ENCODE assay signal across 8 cellular contexts in genomic region chr19:40806385-40807146, GRCh38. TPM values are rescaled to one million over a fixed set of nuclear protein-coding genes. Genes with fewer than 3 reads are reported as not detected.
DNase-seq lines count a peak whose midpoint lies in the region; ATAC-seq and TF ChIP-seq lines count a peak whose summit lies in the region.

No MANE protein-coding gene starts in this region.

- peak overlapping the region; percentile 67 for H3K4me3 Mint-ChIP-seq in activated naive CD4-positive, alpha-beta T cell treated with anti-CD3 and anti-CD28 coated beads for 36 hours
- peak overlapping the region; percentile 85 for H3K4me3 Mint-ChIP-seq in neural crest cell
- H3K4me3 Mint-ChIP-seq in stimulated activated naive CD8-positive, alpha-beta T cell treated with anti-CD3 and anti-CD28 coated beads, Interleukin-15, Interleukin-2, amounts not matched to agents 100 ng/mL and 50 ng/mL, for 24 hours: peak overlapping the region; percentile 73

- no peaks in the 10 kb centered on the region for H3K9me3 Mint-ChIP-seq in activated naive CD4-positive, alpha-beta T cell treated with anti-CD3 and anti-CD28 coated beads for 36 hours
- no peaks in the 10 kb centered on the region for H3K9me3 Mint-ChIP-seq in neural crest cell
- no peaks in the 10 kb centered on the region for H3K9me3 Mint-ChIP-seq in stimulated activated naive CD8-positive, alpha-beta T cell treated with anti-CD3 and anti-CD28 coated beads, Interleukin-15, Interleukin-2, amounts not matched to agents 100 ng/mL and 50 ng/mL, for 24 hours

- peak; percentile 91 for DNase-seq in AG20443 (ENCODE audit: low spot score)
- DNase-seq in HEK293T (ENCODE audit: extremely low spot score): peak; percentile 86
- DNase-seq in SHP77 treated with DMSO at 0.1 percent for 48 hours (lab: John Stamatoyannopoulos, UW): peak; percentile 43
- peak; percentile 90 for DNase-seq in activated naive CD4-positive, alpha-beta T cell treated with anti-CD3 and anti-CD28 coated beads for 36 hours
- DNase-seq in foreskin melanocyte: peak; percentile 99
- DNase-seq in neural crest cell (ENCODE audit: low read depth, low spot score): peak; percentile 94

- peak overlapping the region; percentile 93 for H3K27ac Mint-ChIP-seq in activated naive CD4-positive, alpha-beta T cell treated with anti-CD3 and anti-CD28 coated beads for 36 hours
- no peak overlapping the region for H3K27ac Mint-ChIP-seq in neural crest cell (ENCODE audit: unreplicated experiment)
- peak overlapping the region; percentile 97 for H3K27ac Mint-ChIP-seq in stimulated activated naive CD8-positive, alpha-beta T cell treated with anti-CD3 and anti-CD28 coated beads, Interleukin-15, Interleukin-2, amounts not matched to agents 100 ng/mL and 50 ng/mL, for 24 hours

- peak; percentile 94 for TF ChIP-seq CTCF in neural crest cell (conservative IDR thresholded peaks at IDR 0.05)

- POLR2A ChIA-PET in HEK293T (lab: Yijun Ruan, JAX): interaction anchor here (0.9 to 1.6 kb wide), 3 partner anchors 8 to 56 kb away, joined by 3 to 5 read pairs (median 5); partner anchors contain the start of genes ACTMAP and EGLN2

- no peak for ATAC-seq in HG03196 (IDR thresholded peaks at IDR 0.05; ENCODE audit: unreplicated experiment)

- intact Hi-C loops in activated naive CD4-positive, alpha-beta T cell treated with anti-CD3 and anti-CD28 coated beads for 36 hours (cut with micrococcal nuclease): loop anchor here (1.0 kb wide), 2 partner anchors 8 to 56 kb away; partner anchors contain the start of gene ACTMAP

- CTCF ChIA-PET in HEK293T (lab: Yijun Ruan, JAX): interaction anchor here (0.6 to 1.1 kb wide), 6 partner anchors 8 to 171 kb away, joined by 3 to 7 read pairs (median 4); partner anchors contain the start of genes COQ8B, EGLN2, ITPKC and RAB4B
- CTCF ChIA-PET in activated naive CD4-positive, alpha-beta T cell treated with anti-CD3 and anti-CD28 coated beads for 36 hours (lab: Charles Lee): interaction anchor here (0.7 to 4.7 kb wide), 19 partner anchors 8 to 172 kb away, joined by 3 to 34 read pairs (median 3); partner anchors contain the start of genes ACTMAP, COQ8B, EGLN2 and MIA

- H3K36me3 Mint-ChIP-seq in activated naive CD4-positive, alpha-beta T cell treated with anti-CD3 and anti-CD28 coated beads for 36 hours (ENCODE audit: low read depth): peaks cover 37% of the 10 kb centered on the region
- H3K36me3 Mint-ChIP-seq in neural crest cell (ENCODE audit: low read depth): peaks cover 5% of the 10 kb centered on the region
- peaks cover 39% of the 10 kb centered on the region for H3K36me3 Mint-ChIP-seq in stimulated activated naive CD8-positive, alpha-beta T cell treated with anti-CD3 and anti-CD28 coated beads, Interleukin-15, Interleukin-2, amounts not matched to agents 100 ng/mL and 50 ng/mL, for 24 hours (ENCODE audit: low read depth)

- H3K27me3 Mint-ChIP-seq in activated naive CD4-positive, alpha-beta T cell treated with anti-CD3 and anti-CD28 coated beads for 36 hours (ENCODE audit: low read depth): no peaks in the 10 kb centered on the region
- H3K27me3 Mint-ChIP-seq in neural crest cell (ENCODE audit: low read depth): peaks cover 7% of the 10 kb centered on the region
- no peaks in the 10 kb centered on the region for H3K27me3 Mint-ChIP-seq in stimulated activated naive CD8-positive, alpha-beta T cell treated with anti-CD3 and anti-CD28 coated beads, Interleukin-15, Interleukin-2, amounts not matched to agents 100 ng/mL and 50 ng/mL, for 24 hours

- H3K4me1 Mint-ChIP-seq in activated naive CD4-positive, alpha-beta T cell treated with anti-CD3 and anti-CD28 coated beads for 36 hours (ENCODE audit: low read depth): peaks cover 81% of the 10 kb centered on the region
- H3K4me1 Mint-ChIP-seq in neural crest cell: peaks cover 75% of the 10 kb centered on the region
- peaks cover 86% of the 10 kb centered on the region for H3K4me1 Mint-ChIP-seq in stimulated activated naive CD8-positive, alpha-beta T cell treated with anti-CD3 and anti-CD28 coated beads, Interleukin-15, Interleukin-2, amounts not matched to agents 100 ng/mL and 50 ng/mL, for 24 hours (ENCODE audit: low read depth)

TF ChIP-seq in HEK293T, 16 proteins besides CTCF, POLR2A, EP300 and RAD21:
- TF ChIP-seq LEF1 (IDR thresholded peaks at IDR 0.05; ENCODE audit: borderline replicate concordance): no peak
- TF ChIP-seq SP1 (IDR thresholded peaks at IDR 0.05): no peak
- TF ChIP-seq PKNOX1 (IDR thresholded peaks at IDR 0.05): peak; percentile 93

RNA-seq across cellular contexts. Expression of gene EGLN2, which starts 7.6 kb away (rescaled TPM):
- 10 to 100 TPM; 80.0 to 83.7 TPM for total RNA-seq in activated naive CD4-positive, alpha-beta T cell treated with anti-CD3 and anti-CD28 coated beads for 36 hours
- 109 and 113 TPM in 2 replicates for total RNA-seq in neural crest cell

RNA-seq across cellular contexts. Expression of gene RAB4B, which starts 28.5 kb away (rescaled TPM):
- 10 to 100 TPM; 40.0 to 40.3 TPM for total RNA-seq in activated naive CD4-positive, alpha-beta T cell treated with anti-CD3 and anti-CD28 coated beads for 36 hours
- 14.1 and 15.2 TPM in 2 replicates for total RNA-seq in neural crest cell

RNA-seq across cellular contexts. Expression of gene MIA, which starts 31.2 kb away (rescaled TPM):
- total RNA-seq in activated naive CD4-positive, alpha-beta T cell treated with anti-CD3 and anti-CD28 coated beads for 36 hours: not detected
- 6.9 and 9.9 TPM in 2 replicates for total RNA-seq in neural crest cell

RNA-seq across cellular contexts. Expression of gene CYP2A6, which starts 43.7 kb away (rescaled TPM):
- total RNA-seq in activated naive CD4-positive, alpha-beta T cell treated with anti-CD3 and anti-CD28 coated beads for 36 hours: not detected
- total RNA-seq in neural crest cell: not detected in 2 replicates

RNA-seq across cellular contexts. Expression of gene SNRPA, which starts 55.6 kb away (rescaled TPM):
- 100 to 1,000 TPM; 264 to 312 TPM for total RNA-seq in activated naive CD4-positive, alpha-beta T cell treated with anti-CD3 and anti-CD28 coated beads for 36 hours
- total RNA-seq in neural crest cell: 213 and 214 TPM in 2 replicates

Comparison
In these comparisons a context has a peak if more than half of its experiments do, and no peak if none do; other contexts are left out.
1. DNase-seq: peak in every context shown above with its lines; median percentile 99 in foreskin melanocyte; 94 in neural crest cell; 91 in AG20443; 90 in activated naive CD4-positive, alpha-beta T cell treated with anti-CD3 and anti-CD28 coated beads for 36 hours; 86 in HEK293T; 43 in SHP77 treated with DMSO at 0.1 percent for 48 hours.